Comparison of ENCODE assay signal across 8 cellular contexts in genomic region chr16:4538386-4539235, GRCh38. TPM values are rescaled to one million over a fixed set of nuclear protein-coding genes. Genes with fewer than 3 reads are reported as not detected.
DNase-seq lines count a peak whose midpoint lies in the region; ATAC-seq and TF ChIP-seq lines count a peak whose summit lies in the region.

CDIP1 (minus strand) TSS chr16:4538773; CDS start chr16:4514130, 24,643 bp downstream.

- H3K27ac Mint-ChIP-seq in activated CD8-positive, alpha-beta T cell treated with anti-CD3 and anti-CD28 coated beads for 36 hours, result peak within 1 kb of the TSS; percentile 82

- H3K27me3 ChIP-seq in duodenal mucosa (ENCODE audit: control insufficient read depth in 1 of 2, insufficient read depth in 2 of 2, low read length in 2 of 2) (no peaks in the 10 kb centered on the region), liver (ENCODE audit: control insufficient read depth in 4 of 4, insufficient read depth in 4 of 4, low read length in 3 of 4) (no peaks in the 10 kb centered on the region)

- H3K27ac ChIP-seq in duodenal mucosa (ENCODE audit: low read depth, low read length), result peak within 1 kb of the TSS; percentile 90
- H3K27ac ChIP-seq in liver (ENCODE audit: low read depth in 1 of 2, low read length in 2 of 2), result peak within 1 kb of the TSS; percentile 97 to 99

- peak within 1 kb of the TSS; percentile 62 for H3K4me3 Mint-ChIP-seq in activated CD8-positive, alpha-beta T cell treated with anti-CD3 and anti-CD28 coated beads for 36 hours

- H3K36me3 Mint-ChIP-seq in activated CD8-positive, alpha-beta T cell treated with anti-CD3 and anti-CD28 coated beads for 36 hours (ENCODE audit: low read depth), result peaks cover 18% of the 10 kb centered on the region

- CTCF ChIA-PET in activated CD8-positive, alpha-beta T cell treated with anti-CD3 and anti-CD28 coated beads for 36 hours (lab: Charles Lee), result interaction anchor here (1.0 to 15.8 kb wide), 7 partner anchors 10 to 77 kb away, joined by 3 to 174 read pairs (median 5); no protein-coding TSS in a partner anchor

- intact Hi-C loops in activated CD8-positive, alpha-beta T cell treated with anti-CD3 and anti-CD28 coated beads for 36 hours (cut with micrococcal nuclease), result loop anchor here (5.0 kb wide), 1 partner anchor 61 kb away; the partner anchor contains the start of gene HMOX2

- H3K9ac ChIP-seq in duodenal mucosa (ENCODE audit: low read depth in 1 of 2, low read length in 2 of 2) (peak within 1 kb of the TSS; percentile 63 to 75), liver (ENCODE audit: low read depth in 1 of 2, low read length in 2 of 2) (peak within 1 kb of the TSS; percentile 26 to 74)

- peak within 1 kb of the TSS; percentile 72 to 82 for H3K4me3 ChIP-seq in duodenal mucosa (ENCODE audit: low read depth in 1 of 2, low read length in 2 of 2)
- peak within 1 kb of the TSS; percentile 76 to 87 (median 78) for H3K4me3 ChIP-seq in liver (ENCODE audit: low read depth in 1 of 3, low read length in 3 of 3)

- H3K36me3 ChIP-seq in duodenal mucosa (ENCODE audit: control insufficient read depth in 1 of 2, insufficient read depth in 2 of 2, low read length in 2 of 2) (peaks cover 0 to 3% of the 10 kb centered on the region in 2 donors), liver (ENCODE audit: control insufficient read depth in 4 of 4, insufficient read depth in 3 of 4, low read depth in 1 of 4, low read length in 3 of 4) (no peaks in the 10 kb centered on the region)

- POLR2A ChIA-PET in activated CD8-positive, alpha-beta T cell treated with anti-CD3 and anti-CD28 coated beads for 36 hours (lab: Charles Lee), result interaction anchor here (1.1 to 1.6 kb wide), 5 partner anchors 24 to 209 kb away, joined by 3 to 10 read pairs (median 3); partner anchors contain the start of gene HMOX2

- TF ChIP-seq CTCF in activated CD8-positive, alpha-beta T cell treated with anti-CD3 and anti-CD28 coated beads for 36 hours (IDR thresholded peaks at IDR 0.05), result no peak
- TF ChIP-seq CTCF in liver (IDR thresholded peaks at IDR 0.05; ENCODE audit: low read depth, low read length, missing input control), result no peak

- 4% methylated on average over 62 of the region's 62 CpGs for WGBS in liver

- DNase-seq in AML-193 (lab: John Stamatoyannopoulos, UW) (peak; percentile 91 to 92), GM19240 (ENCODE audit: insufficient read length, low spot score) (peak; percentile 75), NCI-H748 treated with DMSO at 0.1 percent for 48 hours (lab: John Stamatoyannopoulos, UW) (peak; percentile 62)
- DNase-seq in activated CD8-positive, alpha-beta T cell treated with anti-CD3 and anti-CD28 coated beads for 36 hours, result peak; percentile 99
- peak; percentile 95 for DNase-seq in stimulated activated CD4-positive, alpha-beta T cell treated with anti-CD3 and anti-CD28 coated beads, Interleukin-4, amount 100 ng/mL, for 1 hour

- peaks cover 11 to 14% of the 10 kb centered on the region in 2 donors for H3K4me1 ChIP-seq in duodenal mucosa (ENCODE audit: control insufficient read depth in 1 of 2, insufficient read depth in 2 of 2, low read length in 2 of 2)
- peaks cover 5 to 12% (median 9%) of the 10 kb centered on the region in 4 donors for H3K4me1 ChIP-seq in liver (ENCODE audit: control insufficient read depth in 4 of 4, insufficient read depth in 4 of 4, low read length in 3 of 4)

- H3K9me3 ChIP-seq in duodenal mucosa (ENCODE audit: control insufficient read depth in 1 of 2, low read length in 2 of 2) (peaks cover 12 to 15% of the 10 kb centered on the region in 2 donors), liver (ENCODE audit: control insufficient read depth in 4 of 4, low read length in 3 of 4) (peaks cover 0 to 5% (median under 1%) of the 10 kb centered on the region in 4 donors)

- peaks cover 6% of the 10 kb centered on the region for H3K9me3 Mint-ChIP-seq in activated CD8-positive, alpha-beta T cell treated with anti-CD3 and anti-CD28 coated beads for 36 hours

- peak in 1 of 2 donors; percentile 24 for TF ChIP-seq RAD21 in liver (IDR thresholded peaks at IDR 0.05)

- peaks cover 37% of the 10 kb centered on the region for H3K4me1 Mint-ChIP-seq in activated CD8-positive, alpha-beta T cell treated with anti-CD3 and anti-CD28 coated beads for 36 hours (ENCODE audit: low read depth)

- ATAC-seq in HG03469 (IDR thresholded peaks at IDR 0.05; ENCODE audit: unreplicated experiment), result peak; percentile 60
- ATAC-seq in activated CD8-positive, alpha-beta T cell treated with anti-CD3 and anti-CD28 coated beads for 36 hours, result peak; percentile 83

- no peaks in the 10 kb centered on the region for H3K27me3 Mint-ChIP-seq in activated CD8-positive, alpha-beta T cell treated with anti-CD3 and anti-CD28 coated beads for 36 hours

TF ChIP-seq in liver, 16 proteins besides CTCF, POLR2A, EP300 and RAD21:
- TF ChIP-seq FOXA1 (IDR thresholded peaks at IDR 0.05), result peak; percentile 45
- TF ChIP-seq RXRA (IDR thresholded peaks at IDR 0.05), result peak; percentile 30 to 55
- peak; percentile 41 to 63 for TF ChIP-seq JUND (IDR thresholded peaks at IDR 0.05)
- peak; percentile 10 for TF ChIP-seq FOXA2 (IDR thresholded peaks at IDR 0.05)
- no peak for TF ChIP-seq NR2F2 (IDR thresholded peaks at IDR 0.05)
- peak; percentile 86 for TF ChIP-seq SP1 (IDR thresholded peaks at IDR 0.05)
- TF ChIP-seq ZBTB33 (IDR thresholded peaks at IDR 0.05), result peak; percentile 57
- TF ChIP-seq ATF3 (IDR thresholded peaks at IDR 0.05), result no peak
- peak in 1 of 2 donors; percentile 51 for TF ChIP-seq EGR1 (IDR thresholded peaks at IDR 0.05; ENCODE audit: low read depth in 2 of 2)
- TF ChIP-seq HNF4A (conservative IDR thresholded peaks at IDR 0.05), result peak; percentile 86 to 87
- peak; percentile 100 for TF ChIP-seq MAX (IDR thresholded peaks at IDR 0.05)
- peak; percentile 87 for TF ChIP-seq REST (IDR thresholded peaks at IDR 0.05)
- no peak for TF ChIP-seq TAF1 (conservative IDR thresholded peaks at IDR 0.05)
- peak in 1 of 2 donors; percentile 1 for TF ChIP-seq GABPA (IDR thresholded peaks at IDR 0.05 in 1 of 2, conservative IDR thresholded peaks at IDR 0.05 in 1 of 2)
- no peak for TF ChIP-seq YY1 (IDR thresholded peaks at IDR 0.05)
- TF ChIP-seq HNF4G (IDR thresholded peaks at IDR 0.05), result peak; percentile 77
TF ChIP-seq in liver: peak in this region for 12.

RNA-seq across cellular contexts. Expression of gene CDIP1, which starts in this region (rescaled TPM):
- 10 to 100 TPM; 31.9 to 32.2 TPM for total RNA-seq in activated CD8-positive, alpha-beta T cell treated with anti-CD3 and anti-CD28 coated beads for 36 hours
- 1 to 10 TPM; 4.4 to 8.4 TPM for total RNA-seq in liver
- 10 to 100 TPM; 15.7 to 18.6 TPM for polyA plus RNA-seq in liver

Comparison
In these comparisons a context has a peak if more than half of its experiments do, and no peak if none do; other contexts are left out.
1. Peak in every context shown above with its lines: DNase-seq, ATAC-seq, H3K4me3 ChIP-seq and H3K27ac ChIP-seq.